12 cellular contexts compared by ENCODE assay signal in genomic region chr1:160637821-160638539, GRCh38. TPM values are rescaled to one million over a fixed set of nuclear protein-coding genes. Genes with fewer than 3 reads are reported as not detected.
DNase-seq lines count a peak whose midpoint lies in the region; ATAC-seq, FAIRE-seq and TF ChIP-seq lines count a peak whose summit lies in the region.
"Had no signal": no experiment of that assay in that cellular context is flagged by ENCODE, and none has a peak within 500 bp of the region (broad histone marks: within the 10 kb centered on the region; RNA-seq: fewer than 3 reads in every experiment).

No MANE protein-coding gene starts in this region.

- TF ChIP-seq CTCF in foreskin keratinocyte (conservative IDR thresholded peaks at IDR 0.05), result no peak

- no peaks in the 10 kb centered on the region for H3K27me3 ChIP-seq in foreskin keratinocyte

- ATAC-seq in foreskin keratinocyte, result no peak
- ATAC-seq in GM21367 (IDR thresholded peaks at IDR 0.05; ENCODE audit: unreplicated experiment), result no peak

- H3K4me1 ChIP-seq in foreskin keratinocyte, result no peaks in the 10 kb centered on the region

- peak; percentile 95 for FAIRE-seq in GM18507 (lab: Jason Lieb, UNC)
- FAIRE-seq: keratinocyte had no signal

- DNase-seq in CD1c-positive myeloid dendritic cell (ENCODE audit: extremely low spot score) (peak; percentile 40), GM18507 (ENCODE audit: extremely low spot score, insufficient read length, low read depth) (no peak), T follicular helper cell (ENCODE audit: low read depth) (peak; percentile 24), foreskin melanocyte (peak; percentile 73), DMS 273 treated with DMSO at 0.1 percent for 48 hours (lab: John Stamatoyannopoulos, UW) (no peak), cerebellar cortex (ENCODE audit: low spot score) (no peak), foreskin keratinocyte (no peak)
- DNase-seq: NCI-H1092; stimulated activated CD4-positive, alpha-beta T cell treated with anti-CD3 and anti-CD28 coated beads, Interleukin-12 subunit alpha, Interleukin-12 subunit beta, amount 100 ng/mL, for 4 hours had no signal

- no peak overlapping the region for H3K27ac ChIP-seq in foreskin keratinocyte

RNA-seq across cellular contexts. Expression of gene SLAMF1, which starts 8.9 kb away (rescaled TPM):
- total RNA-seq in foreskin keratinocyte, result not detected in 2 replicates
- not detected in 2 replicates for polyA plus RNA-seq in foreskin keratinocyte
- total RNA-seq: G401 had no signal
- polyA plus RNA-seq: keratinocyte had no signal

RNA-seq across cellular contexts. Expression of gene CD84, which starts 58.7 kb away (rescaled TPM):
- not detected in 2 replicates for total RNA-seq in foreskin keratinocyte
- not detected in 2 replicates for polyA plus RNA-seq in foreskin keratinocyte
- total RNA-seq: G401 had no signal
- polyA plus RNA-seq: keratinocyte had no signal

Comparison
In these comparisons a context has a peak if more than half of its experiments do, and no peak if none do; other contexts are left out.
1. DNase-seq: peak in CD1c-positive myeloid dendritic cell (single experiment), T follicular helper cell (single experiment) and foreskin melanocyte (single experiment); none in GM18507 (single experiment), DMS 273 treated with DMSO at 0.1 percent for 48 hours (single experiment), cerebellar cortex (single experiment) and foreskin keratinocyte (0 of 2).